19 cellular contexts compared by ENCODE assay signal in genomic region chr13:85512421-85512820, GRCh38.
DNase-seq lines count a peak whose midpoint lies in the region; ATAC-seq, FAIRE-seq and TF ChIP-seq lines count a peak whose summit lies in the region.
"Had no signal": no experiment of that assay in that cellular context is flagged by ENCODE, and none has a peak within 500 bp of the region (broad histone marks: within the 10 kb centered on the region; RNA-seq: fewer than 3 reads in every experiment).

No MANE protein-coding gene starts in this region.

- H3K4me3 ChIP-seq in DND-41 (ENCODE audit: low read depth in 1 of 2, low read length in 2 of 2) (no peak overlapping the region), Karpas-422 (ENCODE audit: low read length) (no peak overlapping the region)
- H3K4me3 ChIP-seq: GM12878 had no signal

- no peaks in the 10 kb centered on the region for H4K20me1 ChIP-seq in DND-41 (ENCODE audit: insufficient read depth, low read length)
- H4K20me1 ChIP-seq in Karpas-422 (ENCODE audit: insufficient read depth, low read depth, low read length) = no peaks in the 10 kb centered on the region

- H3K4me3 Mint-ChIP-seq in mesothelial cell of epicardium = peak overlapping the region; percentile 9
- no peak overlapping the region for H3K4me3 Mint-ChIP-seq in activated T-cell treated with anti-CD3 and anti-CD28 coated beads, Interleukin-2, amount 50 U/mL, for 4 hours
- H3K4me3 Mint-ChIP-seq: B cell; CD4-positive, CD25-positive, alpha-beta regulatory T cell; T-helper 1 cell treated with Interleukin-12 subunit alpha and Interleukin-12 subunit beta and Interleukin-4 antibody, amounts not matched to agents 30 μg/mL and 1 μg/mL, for 36 hours had no signal

- TF ChIP-seq CTCF in DND-41 (IDR thresholded peaks at IDR 0.05; ENCODE audit: borderline replicate concordance, extremely low read depth, low read length, poor library complexity, severe bottlenecking) (no peak), mesothelial cell of epicardium (IDR thresholded peaks at IDR 0.05; ENCODE audit: unreplicated experiment) (no peak)

- H3K36me3 ChIP-seq in DND-41 (ENCODE audit: insufficient read depth, low read length) (no peaks in the 10 kb centered on the region), Karpas-422 (ENCODE audit: insufficient read depth, low read length) (no peaks in the 10 kb centered on the region)

- FAIRE-seq in GM12892 (lab: Jason Lieb, UNC) = no peak
- FAIRE-seq: G401.6, GM12878, RCC 7860 had no signal

- H3K9me3 Mint-ChIP-seq in mesothelial cell of epicardium = peaks cover 12% of the 10 kb centered on the region
- H3K9me3 Mint-ChIP-seq in activated T-cell treated with anti-CD3 and anti-CD28 coated beads, Interleukin-2, amount 50 U/mL, for 4 hours = peaks cover 12% of the 10 kb centered on the region
- H3K9me3 Mint-ChIP-seq: T-helper 1 cell treated with Interleukin-12 subunit alpha and Interleukin-12 subunit beta and Interleukin-4 antibody, amounts not matched to agents 30 μg/mL and 1 μg/mL, for 36 hours had no signal

- H3K27ac Mint-ChIP-seq in mesothelial cell of epicardium = peak overlapping the region; percentile 82
- H3K27ac Mint-ChIP-seq: B cell; CD4-positive, CD25-positive, alpha-beta regulatory T cell; T-helper 1 cell treated with Interleukin-12 subunit alpha and Interleukin-12 subunit beta and Interleukin-4 antibody, amounts not matched to agents 30 μg/mL and 1 μg/mL, for 36 hours had no signal

- H3K27ac ChIP-seq in DND-41 (ENCODE audit: low read length) (no peak overlapping the region), Karpas-422 (ENCODE audit: low read length) (no peak overlapping the region)

- no peaks in the 10 kb centered on the region for H3K27me3 Mint-ChIP-seq in mesothelial cell of epicardium (ENCODE audit: low read depth)
- H3K27me3 Mint-ChIP-seq in activated T-cell treated with anti-CD3 and anti-CD28 coated beads, Interleukin-2, amount 50 U/mL, for 4 hours (ENCODE audit: low read depth) = no peaks in the 10 kb centered on the region
- H3K27me3 Mint-ChIP-seq: B cell; CD4-positive, CD25-positive, alpha-beta regulatory T cell had no signal

- H3K9me2 ChIP-seq in Karpas-422 (replicated peaks; ENCODE audit: insufficient read depth, low read length) = no peaks in the 10 kb centered on the region

- H3K9me3 ChIP-seq in DND-41 (ENCODE audit: insufficient read depth, low read length, severe bottlenecking) (peaks cover 6% of the 10 kb centered on the region), Karpas-422 (ENCODE audit: low read length) (peaks cover 7% of the 10 kb centered on the region)

- H3K79me2 ChIP-seq in DND-41 (ENCODE audit: insufficient read depth, low read length) (no peaks in the 10 kb centered on the region), Karpas-422 (ENCODE audit: low read length) (no peaks in the 10 kb centered on the region)

- no peak overlapping the region for H3K9ac ChIP-seq in DND-41 (ENCODE audit: low read depth, low read length)
- no peak overlapping the region for H3K9ac ChIP-seq in Karpas-422 (ENCODE audit: low read length)

- H3K4me1 ChIP-seq in DND-41 (ENCODE audit: insufficient read depth, low read length) (no peaks in the 10 kb centered on the region), Karpas-422 (ENCODE audit: low read length) (no peaks in the 10 kb centered on the region)

- H3K27me3 ChIP-seq in DND-41 (ENCODE audit: insufficient read depth, low read length, poor library complexity) = no peaks in the 10 kb centered on the region
- no peaks in the 10 kb centered on the region for H3K27me3 ChIP-seq in Karpas-422 (ENCODE audit: low read length)

- no peak for DNase-seq in DND-41
- no peak for DNase-seq in Karpas-422
- peak; percentile 6 for DNase-seq in amniotic epithelial cell (ENCODE audit: low read depth)
- DNase-seq in mesothelial cell of epicardium (ENCODE audit: low spot score in 2 of 2, unreplicated experiment in 2 of 2) = no peak
- no peak for DNase-seq in GM12892 (ENCODE audit: insufficient read length)
- DNase-seq in SKM-1 treated with dmso at 0.1 percent for 144 hours (lab: John Stamatoyannopoulos, UW; ENCODE audit: unreplicated experiment) = no peak
- no peak for DNase-seq in GOT3 (lab: John Stamatoyannopoulos, UW)
- DNase-seq in activated T-cell treated with anti-CD3 and anti-CD28 coated beads, Interleukin-2, amount 50 U/mL, for 4 hours = no peak
- DNase-seq: CD4-positive, CD25-positive, alpha-beta regulatory T cell; DMS79 treated with DMSO at 0.1 percent for 48 hours; NCI-H1436 treated with DMSO at 0.1 percent for 48 hours; NCI-H2081 treated with DMSO at 0.1 percent for 48 hours; NCI-H226; NCI-H524 treated with DMSO at 0.1 percent for 48 hours had no signal

- no peak for ATAC-seq in DND-41 (ENCODE audit: insufficient read depth, low read depth)
- ATAC-seq in activated T-cell treated with anti-CD3 and anti-CD28 coated beads, Interleukin-2, amount 50 U/mL, for 4 hours = no peak
- ATAC-seq: GM12878 had no signal

- H3K36me3 Mint-ChIP-seq in mesothelial cell of epicardium = peaks cover 5% of the 10 kb centered on the region
- no peaks in the 10 kb centered on the region for H3K36me3 Mint-ChIP-seq in activated T-cell treated with anti-CD3 and anti-CD28 coated beads, Interleukin-2, amount 50 U/mL, for 4 hours (ENCODE audit: insufficient read depth)
- H3K36me3 Mint-ChIP-seq: CD4-positive, CD25-positive, alpha-beta regulatory T cell had no signal

- H3K4me1 Mint-ChIP-seq in mesothelial cell of epicardium = peaks cover 34% of the 10 kb centered on the region
- H3K4me1 Mint-ChIP-seq in activated T-cell treated with anti-CD3 and anti-CD28 coated beads, Interleukin-2, amount 50 U/mL, for 4 hours (ENCODE audit: low read depth) = no peaks in the 10 kb centered on the region
- H3K4me1 Mint-ChIP-seq: B cell; CD4-positive, CD25-positive, alpha-beta regulatory T cell had no signal

- peak overlapping the region; percentile 25; the same call in 1 of the 2 replicates for H2AFZ ChIP-seq in DND-41 (ENCODE audit: low read depth, low read length)
- peak overlapping the region; percentile 51 for H2AFZ ChIP-seq in Karpas-422 (ENCODE audit: low read length)

- no peak for TF ChIP-seq POLR2A in GM12892 (IDR thresholded peaks at IDR 0.05; ENCODE audit: low read depth, low read length)

- H3K4me2 ChIP-seq in DND-41 (ENCODE audit: insufficient read depth, low read length) (no peak overlapping the region), Karpas-422 (ENCODE audit: low read depth, low read length, poor library complexity, severe bottlenecking) (no peak overlapping the region)
